In genomic region chr3:45130476-45130875, GRCh38 we compare ENCODE assay signal across 20 cellular contexts. TPM values are rescaled to one million over a fixed set of nuclear protein-coding genes. Genes with fewer than 3 reads are reported as not detected.
DNase-seq lines count a peak whose midpoint lies in the region; ATAC-seq, FAIRE-seq and TF ChIP-seq lines count a peak whose summit lies in the region.
"Had no signal": no experiment of that assay in that cellular context is flagged by ENCODE, and none has a peak within 500 bp of the region (broad histone marks: within the 10 kb centered on the region; RNA-seq: fewer than 3 reads in every experiment).

No MANE protein-coding gene starts in this region.

- RAD21 ChIA-PET in HCT116 (lab: Charles Lee; ENCODE audit: low non-redundant PET in 1 of 2, low total read pairs in 2 of 2, uncharacterized antibody in 2 of 2, unreplicated experiment in 2 of 2): interaction anchor here in 1 of 2 experiments (1.0 kb wide), 1 partner anchor 80 kb away, joined by 3 read pairs; no protein-coding TSS in a partner anchor

- H3K9me3 ChIP-seq in HCT116 (ENCODE audit: control insufficient read depth in 1 of 2, insufficient read depth in 1 of 2, low read depth in 1 of 2, low read length in 2 of 2): no peaks in the 10 kb centered on the region
- no peaks in the 10 kb centered on the region for H3K9me3 ChIP-seq in PC-3 (ENCODE audit: low read length)
- H3K9me3 ChIP-seq in osteoblast (ENCODE audit: low read depth, low read length): no peaks in the 10 kb centered on the region
- no peaks in the 10 kb centered on the region for H3K9me3 ChIP-seq in GM23248 (ENCODE audit: low read depth)
- H3K9me3 ChIP-seq: BLaER1, Caco-2, HAP-1 had no signal

- CTCF ChIA-PET in HCT116 (lab: Charles Lee): interaction anchor here (1.3 kb wide), 1 partner anchor 80 kb away, joined by 3 read pairs; no protein-coding TSS in a partner anchor
- CTCF ChIA-PET in PC-3 (lab: Charles Lee): no interaction called here

- peaks cover 2% of the 10 kb centered on the region; the same call in 1 of the 2 replicates for H4K20me1 ChIP-seq in HCT116 (ENCODE audit: insufficient read depth)
- no peaks in the 10 kb centered on the region for H4K20me1 ChIP-seq in PC-3 (ENCODE audit: low read length)
- no peaks in the 10 kb centered on the region for H4K20me1 ChIP-seq in osteoblast (ENCODE audit: insufficient read depth, low read length)
- no peaks in the 10 kb centered on the region for H4K20me1 ChIP-seq in GM23248 (ENCODE audit: insufficient read depth)
- H4K20me1 ChIP-seq: BLaER1 had no signal

- no peaks in the 10 kb centered on the region for H3K27me3 ChIP-seq in HCT116 (ENCODE audit: insufficient read depth, low read length)
- H3K27me3 ChIP-seq in PC-3 (ENCODE audit: low read length): no peaks in the 10 kb centered on the region
- no peaks in the 10 kb centered on the region for H3K27me3 ChIP-seq in osteoblast (ENCODE audit: insufficient read depth, low read length)
- H3K27me3 ChIP-seq in GM23248 (replicated peaks; ENCODE audit: insufficient read depth): no peaks in the 10 kb centered on the region
- H3K27me3 ChIP-seq: BLaER1 had no signal

- H3K4me2 ChIP-seq in HCT116 (ENCODE audit: low read length): peak overlapping the region; percentile 22
- H3K4me2 ChIP-seq in PC-3 (ENCODE audit: low read length): no peak overlapping the region
- no peak overlapping the region for H3K4me2 ChIP-seq in osteoblast (ENCODE audit: insufficient read depth, low read length)
- H3K4me2 ChIP-seq in GM23248 (ENCODE audit: unreplicated experiment): no peak overlapping the region
- H3K4me2 ChIP-seq: BLaER1 had no signal

- BruUV-seq in HCT116 (replicated peaks; lab: Mats Ljungman, UMichigan) (no TSS peak), PC-3 (replicated peaks; lab: Mats Ljungman, UMichigan) (no TSS peak)

- TF ChIP-seq POLR2A in HCT116 (IDR thresholded peaks at IDR 0.05; ENCODE audit: borderline replicate concordance, extremely low read depth, insufficient read depth, insufficient read length): no peak

- H3K4me3 ChIP-seq in HCT116 (replicated peaks in 1 of 2; ENCODE audit: low read depth in 1 of 2, low read length in 2 of 2): no peak overlapping the region
- H3K4me3 ChIP-seq in PC-3 (ENCODE audit: low read length): no peak overlapping the region
- no peak overlapping the region for H3K4me3 ChIP-seq in osteoblast (ENCODE audit: insufficient read depth, low read length)
- H3K4me3 ChIP-seq in GM23248: no peak overlapping the region
- H3K4me3 ChIP-seq: BLaER1, HAP-1 had no signal

- 97 to 100% methylated on average over 3 of the region's 3 CpGs for WGBS in GM23248 (ENCODE audit: low coverage in 1 of 2, low lambda C conversion rate in 2 of 2, missing lambda C conversion rate in 2 of 2), 2 experiments

- no peak for TF ChIP-seq RAD21 in HCT116 (IDR thresholded peaks at IDR 0.05; ENCODE audit: low read depth)

- POLR2A ChIA-PET in HCT116 (lab: Charles Lee) (interaction anchor here (1.1 to 1.9 kb wide), 2 partner anchors 10 to 16 kb away, joined by 3 to 7 read pairs; partner anchors contain the start of gene CDCP1), PC-3 (lab: Charles Lee; ENCODE audit: unreplicated experiment) (interaction anchor here (0.6 to 1.0 kb wide), 2 partner anchors 16 to 53 kb away, joined by 3 to 6 read pairs; partner anchors contain the start of gene CDCP1)

- intact Hi-C loops in HCT116 (cut with micrococcal nuclease): no loop called here
- intact Hi-C loops in PC-3 (cut with micrococcal nuclease): no loop called here

- FAIRE-seq in GM19239 (lab: Jason Lieb, UNC): no peak
- FAIRE-seq: GM12892 had no signal

- ATAC-seq in HCT116: no peak
- ATAC-seq in PC-3: no peak
- ATAC-seq in GM21367 (IDR thresholded peaks at IDR 0.05; ENCODE audit: unreplicated experiment): no peak

- peaks cover 0 to 34% of the 10 kb centered on the region in 2 experiments; a peak in 2 of 4 replicates for H3K36me3 ChIP-seq in HCT116 (ENCODE audit: control insufficient read depth in 1 of 2, insufficient read depth in 2 of 2, low read length in 2 of 2)
- H3K36me3 ChIP-seq in PC-3 (ENCODE audit: low read depth, low read length): peaks cover 51% of the 10 kb centered on the region
- H3K36me3 ChIP-seq in osteoblast (ENCODE audit: insufficient read depth, low read length): no peaks in the 10 kb centered on the region
- H3K36me3 ChIP-seq in GM23248 (ENCODE audit: low read depth): no peaks in the 10 kb centered on the region
- H3K36me3 ChIP-seq: BLaER1, HAP-1 had no signal

- H3K79me2 ChIP-seq in HCT116 (ENCODE audit: insufficient read depth, low read length): peaks cover 96% of the 10 kb centered on the region
- peaks cover 95% of the 10 kb centered on the region for H3K79me2 ChIP-seq in PC-3 (ENCODE audit: low read length)
- H3K79me2 ChIP-seq in osteoblast (ENCODE audit: insufficient read depth, low read length): peaks cover 41% of the 10 kb centered on the region
- H3K79me2 ChIP-seq in GM23248 (ENCODE audit: insufficient read depth): peaks cover 4% of the 10 kb centered on the region; the same call in 1 of the 2 replicates

- H3K9me2 ChIP-seq in HCT116 (ENCODE audit: insufficient read depth): no peaks in the 10 kb centered on the region
- H3K9me2 ChIP-seq in PC-3 (replicated peaks; ENCODE audit: low read length): no peaks in the 10 kb centered on the region
- H3K9me2 ChIP-seq in GM23248 (ENCODE audit: insufficient read depth): no peaks in the 10 kb centered on the region

- DNase-seq in HCT116 (ENCODE audit: low read depth, low spot score) (no peak), PC-3 (no peak), epithelial cell of prostate (ENCODE audit: low read depth, low spot score) (no peak), osteoblast (ENCODE audit: insufficient read length, low spot score, missing footprints) (no peak), GM19239 (ENCODE audit: insufficient read length, low spot score) (no peak), SKM-1 treated with dmso at 0.1 percent for 144 hours (lab: John Stamatoyannopoulos, UW; ENCODE audit: unreplicated experiment) (no peak), GM23248 (no peak)
- DNase-seq: 8988T; AML-193; Caco-2; CD8-positive, alpha-beta memory T cell; DND-41; GDM1; GOT3; HFFc6 had no signal

- peaks cover 17% of the 10 kb centered on the region for H3F3A ChIP-seq in PC-3 (ENCODE audit: low read length, unreplicated experiment)
- peaks cover 24% of the 10 kb centered on the region; the same call in 1 of the 2 replicates for H3F3A ChIP-seq in GM23248 (ENCODE audit: insufficient read depth)

- no peak overlapping the region for H3K27ac ChIP-seq in HCT116 (ENCODE audit: low read depth, low read length)
- H3K27ac ChIP-seq in PC-3 (ENCODE audit: low read length): peak overlapping the region; percentile 22
- peak overlapping the region; percentile 100 for H3K27ac ChIP-seq in epithelial cell of prostate
- H3K27ac ChIP-seq in osteoblast (ENCODE audit: low read depth, low read length): peak overlapping the region; percentile 61
- H3K27ac ChIP-seq in GM23248: no peak overlapping the region
- H3K27ac ChIP-seq: BLaER1, HL-60 had no signal

- in situ Hi-C loops in GM23248 (cut with MboI): no loop called here

- H3K4me1 ChIP-seq in HCT116 (ENCODE audit: control insufficient read depth in 1 of 2, insufficient read depth in 2 of 2, low read length in 2 of 2) (peaks cover 83 to 100% of the 10 kb centered on the region in 2 experiments), PC-3 (ENCODE audit: insufficient read depth, low read length) (peaks cover 78% of the 10 kb centered on the region), osteoblast (ENCODE audit: insufficient read depth, low read length) (peaks cover 54% of the 10 kb centered on the region), GM23248 (ENCODE audit: insufficient read depth) (peaks cover 28% of the 10 kb centered on the region)
- H3K4me1 ChIP-seq: BLaER1, Caco-2, HAP-1 had no signal

- H3K9ac ChIP-seq in HCT116 (ENCODE audit: low read length) (peak overlapping the region; percentile 45), PC-3 (ENCODE audit: low read length) (no peak overlapping the region), GM23248 (no peak overlapping the region)
- H3K9ac ChIP-seq: BLaER1 had no signal

- H2AFZ ChIP-seq in HCT116 (ENCODE audit: low read depth, low read length, poor library complexity, severe bottlenecking): no peak overlapping the region
- no peak overlapping the region for H2AFZ ChIP-seq in PC-3 (ENCODE audit: low read length)
- no peak overlapping the region for H2AFZ ChIP-seq in osteoblast (ENCODE audit: low read length)
- no peak overlapping the region for H2AFZ ChIP-seq in GM23248

- TF ChIP-seq CTCF in HCT116 (IDR thresholded peaks at IDR 0.05 in 2 of 3, conservative IDR thresholded peaks at IDR 0.05 in 1 of 3; ENCODE audit: borderline replicate concordance in 1 of 3, insufficient read depth in 1 of 3, low read depth in 2 of 3, low read length in 2 of 3): no peak
- no peak for TF ChIP-seq CTCF in PC-3 (conservative IDR thresholded peaks at IDR 0.05; ENCODE audit: low read depth, low read length)
- TF ChIP-seq CTCF in osteoblast (IDR thresholded peaks at IDR 0.05; ENCODE audit: extremely low read depth, low read depth, low read length): no peak

TF ChIP-seq in HCT116, 20 proteins besides CTCF, POLR2A, EP300 and RAD21:
- TF ChIP-seq POLR2AphosphoS5 (IDR thresholded peaks at IDR 0.05; ENCODE audit: low read depth, low read length) (0 out of 2 replicates have a peak, but pooled peaks have one; percentile 12), JUND (IDR thresholded peaks at IDR 0.05) (no peak), ZFX (IDR thresholded peaks at IDR 0.05) (no peak), TCF7L2 (IDR thresholded peaks at IDR 0.05; ENCODE audit: borderline replicate concordance, extremely low read depth, insufficient read depth, insufficient read length) (no peak)

RNA-seq across cellular contexts. Expression of gene CDCP1, which starts 15.7 kb away (rescaled TPM):
- total RNA-seq in HCT116 (2021; ENCODE audit: unreplicated experiment): 196 TPM
- 167 and 184 TPM in 2 replicates for polyA plus RNA-seq in HCT116 (2012)
- 120 and 124 TPM in 2 replicates for total RNA-seq in PC-3 (2014; rRNA removed)
- total RNA-seq in osteoblast: 4.4 and 7.6 TPM in 2 replicates
- 5.4 and 8.9 TPM in 2 replicates for total RNA-seq in GM23248 (2014; rRNA removed; shearing (Covaris generic))
- polyA plus RNA-seq in GM23248 (2016; fragmentation: Nextera tagmentation; extraction: Ambion mirVana): 8.8 and 9.9 TPM in 2 replicates
- polyA plus RNA-seq: CD8-positive, alpha-beta memory T cell had no signal

Comparison
In these comparisons a context has a peak if more than half of its experiments do, and no peak if none do; other contexts are left out.
1. H3K27ac ChIP-seq: peak in PC-3 (single experiment), epithelial cell of prostate (single experiment) and osteoblast (single experiment); none in HCT116 (single experiment) and GM23248 (single experiment).
2. RNA of gene CDCP1, which starts 15.7 kb away (total RNA-seq): 196 TPM in HCT116 (single experiment) and 120 to 124 TPM in PC-3; 4.4 to 7.6 TPM in osteoblast and 5.4 to 8.9 TPM in GM23248; every median in the first group is over 10 times any median in the second.